8 cellular contexts compared by ENCODE assay signal in genomic region chr4:7844247-7844991, GRCh38.
DNase-seq lines count a peak whose midpoint lies in the region; ATAC-seq and TF ChIP-seq lines count a peak whose summit lies in the region.

No MANE protein-coding gene starts in this region.

- H3K4me3 ChIP-seq in AG04449 (ENCODE audit: low read depth, low read length): no peak overlapping the region
- H3K4me3 ChIP-seq in Loucy (ENCODE audit: low read length, poor library complexity, severe bottlenecking): no peak overlapping the region
- no peak overlapping the region for H3K4me3 ChIP-seq in lower leg skin (ENCODE audit: low read depth, poor library complexity, severe bottlenecking)

- H3K27me3 Mint-ChIP-seq in chondrocyte (ENCODE audit: low read depth): no peaks in the 10 kb centered on the region

- H3K9me2 ChIP-seq in Loucy (replicated peaks; ENCODE audit: low read depth, low read length): no peaks in the 10 kb centered on the region

- H3K27ac Mint-ChIP-seq in chondrocyte (ENCODE audit: unreplicated experiment): peak overlapping the region; percentile 99

- H4K20me1 ChIP-seq in Loucy (ENCODE audit: insufficient read depth, low read length, poor library complexity, severe bottlenecking): no peaks in the 10 kb centered on the region

- H3K4me3 Mint-ChIP-seq in chondrocyte (ENCODE audit: unreplicated experiment): no peak overlapping the region

- no peaks in the 10 kb centered on the region for H3K4me1 ChIP-seq in Loucy (ENCODE audit: insufficient read depth, low read length, poor library complexity, severe bottlenecking)

- TF ChIP-seq CTCF in AG04449 (IDR thresholded peaks at IDR 0.05; ENCODE audit: insufficient read depth, low read length, missing control alignments): peak; percentile 72
- peak; percentile 46 for TF ChIP-seq CTCF in Loucy (conservative IDR thresholded peaks at IDR 0.05; ENCODE audit: low read length)
- TF ChIP-seq CTCF in chondrocyte (IDR thresholded peaks at IDR 0.05): peak; percentile 80
- no peak for TF ChIP-seq CTCF in lower leg skin (IDR thresholded peaks at IDR 0.05)

- CTCF ChIA-PET in AG04449 (lab: Yijun Ruan, JAX): interaction anchor here (0.7 to 5.8 kb wide), 22 partner anchors 8 to 143 kb away, joined by 3 to 33 read pairs (median 4); no protein-coding TSS in a partner anchor

- H3K4me2 ChIP-seq in Loucy (ENCODE audit: low read depth, low read length, poor library complexity, severe bottlenecking): no peak overlapping the region

- WGBS in lower leg skin, 2 donors: 65 to 68% methylated on average over 18 to 19 of the region's 19 CpGs

- no peaks in the 10 kb centered on the region; the same call in 1 of the 2 replicates for H3K9me3 ChIP-seq in Loucy (ENCODE audit: insufficient read depth, low read depth, low read length)

- H3K9me3 Mint-ChIP-seq in chondrocyte (ENCODE audit: low read depth): no peaks in the 10 kb centered on the region

- H3K79me2 ChIP-seq in Loucy (ENCODE audit: insufficient read depth, low read length): no peaks in the 10 kb centered on the region

- DNase-seq in AG04449 (ENCODE audit: low read depth, low spot score) (peak; percentile 89), chondrocyte (ENCODE audit: low spot score) (no peak), lower leg skin (ENCODE audit: low spot score in 2 of 2) (peak; percentile 67 to 91)
- peak in 2 of 3 donors; percentile 56 to 70 for DNase-seq in stimulated activated CD4-positive, alpha-beta T cell treated with anti-CD3 and anti-CD28 coated beads, TNF-alpha, amount 100 ng/mL, for 48 hours (ENCODE audit: low read depth in 3 of 3)

- ATAC-seq in GM18505 (IDR thresholded peaks at IDR 0.05; ENCODE audit: unreplicated experiment): peak; percentile 62
- peak; percentile 88 to 95 for ATAC-seq in activated CD4-positive, CD25-positive, alpha-beta regulatory T cell treated with anti-CD3 and anti-CD28 coated beads, Interleukin-2, amount 50 U/mL, for 24 hours
- no peak for ATAC-seq in HG02588 (IDR thresholded peaks at IDR 0.05; ENCODE audit: unreplicated experiment)

- H2AFZ ChIP-seq in Loucy (ENCODE audit: low read length): no peak overlapping the region

- peaks cover 36% of the 10 kb centered on the region for H3K36me3 Mint-ChIP-seq in chondrocyte (ENCODE audit: low read depth)

- intact Hi-C loops in lower leg skin (cut with DNase I; ENCODE audit: low total_unique reads): no loop called here

- no peaks in the 10 kb centered on the region for H3F3A ChIP-seq in Loucy (ENCODE audit: low read depth)

- H3K4me1 Mint-ChIP-seq in chondrocyte (ENCODE audit: low read depth): peaks cover 68% of the 10 kb centered on the region

- H3K27me3 ChIP-seq in Loucy (ENCODE audit: insufficient read depth, low read length, poor library complexity, severe bottlenecking): no peaks in the 10 kb centered on the region

- TF ChIP-seq POLR2A in GM18505 (IDR thresholded peaks at IDR 0.05; ENCODE audit: borderline replicate concordance, extremely low read depth, insufficient read depth, insufficient read length) (no peak), lower leg skin (IDR thresholded peaks at IDR 0.05) (no peak)

- POLR2A ChIA-PET in AG04449 (lab: Yijun Ruan, JAX): interaction anchor here (0.8 to 3.7 kb wide), 13 partner anchors 13 to 95 kb away, joined by 3 to 19 read pairs (median 4); partner anchors contain the start of gene AFAP1

- H3K9ac ChIP-seq in Loucy (ENCODE audit: low read depth, low read length, poor library complexity, severe bottlenecking): no peak overlapping the region

- H3K36me3 ChIP-seq in Loucy (ENCODE audit: insufficient read depth, low read length): no peaks in the 10 kb centered on the region

Comparison
In these comparisons a context has a peak if more than half of its experiments do, and no peak if none do; other contexts are left out.
1. CTCF ChIP-seq: peak in AG04449 (single experiment), Loucy (single experiment) and chondrocyte (single experiment); none in lower leg skin (0 of 3).